1 cellular context compared by ENCODE assay signal in genomic region chr11:64259533-64260067, GRCh38.
TF ChIP-seq lines count a peak whose summit lies in the region.

No MANE protein-coding gene starts in this region.

TF ChIP-seq in GM12878, 131 proteins besides CTCF, POLR2A, EP300 and RAD21:
- TF ChIP-seq ESRRA (IDR thresholded peaks at IDR 0.05; ENCODE audit: low read length) = no peak
- TF ChIP-seq RUNX3 (IDR thresholded peaks at IDR 0.05; ENCODE audit: low read length) = peak; percentile 57
- no peak for TF ChIP-seq ZNF274 (IDR thresholded peaks at IDR 0.05; ENCODE audit: insufficient read depth, insufficient read length)
- TF ChIP-seq, protein P1, sequence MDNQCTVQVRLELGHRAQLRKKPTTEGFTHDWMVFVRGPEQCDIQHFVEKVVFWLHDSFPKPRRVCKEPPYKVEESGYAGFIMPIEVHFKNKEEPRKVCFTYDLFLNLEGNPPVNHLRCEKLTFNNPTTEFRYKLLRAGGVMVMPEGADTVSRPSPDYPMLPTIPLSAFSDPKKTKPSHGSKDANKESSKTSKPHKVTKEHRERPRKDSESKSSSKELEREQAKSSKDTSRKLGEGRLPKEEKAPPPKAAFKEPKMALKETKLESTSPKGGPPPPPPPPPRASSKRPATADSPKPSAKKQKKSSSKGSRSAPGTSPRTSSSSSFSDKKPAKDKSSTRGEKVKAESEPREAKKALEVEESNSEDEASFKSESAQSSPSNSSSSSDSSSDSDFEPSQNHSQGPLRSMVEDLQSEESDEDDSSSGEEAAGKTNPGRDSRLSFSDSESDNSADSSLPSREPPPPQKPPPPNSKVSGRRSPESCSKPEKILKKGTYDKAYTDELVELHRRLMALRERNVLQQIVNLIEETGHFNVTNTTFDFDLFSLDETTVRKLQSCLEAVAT (IDR thresholded peaks at IDR 0.05) = no peak
- no peak for TF ChIP-seq KDM1A (IDR thresholded peaks at IDR 0.05; ENCODE audit: borderline replicate concordance)
- TF ChIP-seq NFIC (IDR thresholded peaks at IDR 0.05; ENCODE audit: low read depth, low read length) = no peak
- TF ChIP-seq FOS (IDR thresholded peaks at IDR 0.05; ENCODE audit: borderline replicate concordance, extremely low read depth, insufficient read length) = no peak
- peak; percentile 75 for TF ChIP-seq MTA2 (IDR thresholded peaks at IDR 0.05; ENCODE audit: low read depth)
- TF ChIP-seq, protein P2, sequence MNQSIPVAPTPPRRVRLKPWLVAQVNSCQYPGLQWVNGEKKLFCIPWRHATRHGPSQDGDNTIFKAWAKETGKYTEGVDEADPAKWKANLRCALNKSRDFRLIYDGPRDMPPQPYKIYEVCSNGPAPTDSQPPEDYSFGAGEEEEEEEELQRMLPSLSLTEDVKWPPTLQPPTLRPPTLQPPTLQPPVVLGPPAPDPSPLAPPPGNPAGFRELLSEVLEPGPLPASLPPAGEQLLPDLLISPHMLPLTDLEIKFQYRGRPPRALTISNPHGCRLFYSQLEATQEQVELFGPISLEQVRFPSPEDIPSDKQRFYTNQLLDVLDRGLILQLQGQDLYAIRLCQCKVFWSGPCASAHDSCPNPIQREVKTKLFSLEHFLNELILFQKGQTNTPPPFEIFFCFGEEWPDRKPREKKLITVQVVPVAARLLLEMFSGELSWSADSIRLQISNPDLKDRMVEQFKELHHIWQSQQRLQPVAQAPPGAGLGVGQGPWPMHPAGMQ (IDR thresholded peaks at IDR 0.05; ENCODE audit: borderline replicate concordance) = no peak
- TF ChIP-seq TCF12 (IDR thresholded peaks at IDR 0.05; ENCODE audit: low read depth, low read length) = 0 out of 2 replicates have a peak, but pooled peaks have one; percentile 22
- TF ChIP-seq, protein P3, sequence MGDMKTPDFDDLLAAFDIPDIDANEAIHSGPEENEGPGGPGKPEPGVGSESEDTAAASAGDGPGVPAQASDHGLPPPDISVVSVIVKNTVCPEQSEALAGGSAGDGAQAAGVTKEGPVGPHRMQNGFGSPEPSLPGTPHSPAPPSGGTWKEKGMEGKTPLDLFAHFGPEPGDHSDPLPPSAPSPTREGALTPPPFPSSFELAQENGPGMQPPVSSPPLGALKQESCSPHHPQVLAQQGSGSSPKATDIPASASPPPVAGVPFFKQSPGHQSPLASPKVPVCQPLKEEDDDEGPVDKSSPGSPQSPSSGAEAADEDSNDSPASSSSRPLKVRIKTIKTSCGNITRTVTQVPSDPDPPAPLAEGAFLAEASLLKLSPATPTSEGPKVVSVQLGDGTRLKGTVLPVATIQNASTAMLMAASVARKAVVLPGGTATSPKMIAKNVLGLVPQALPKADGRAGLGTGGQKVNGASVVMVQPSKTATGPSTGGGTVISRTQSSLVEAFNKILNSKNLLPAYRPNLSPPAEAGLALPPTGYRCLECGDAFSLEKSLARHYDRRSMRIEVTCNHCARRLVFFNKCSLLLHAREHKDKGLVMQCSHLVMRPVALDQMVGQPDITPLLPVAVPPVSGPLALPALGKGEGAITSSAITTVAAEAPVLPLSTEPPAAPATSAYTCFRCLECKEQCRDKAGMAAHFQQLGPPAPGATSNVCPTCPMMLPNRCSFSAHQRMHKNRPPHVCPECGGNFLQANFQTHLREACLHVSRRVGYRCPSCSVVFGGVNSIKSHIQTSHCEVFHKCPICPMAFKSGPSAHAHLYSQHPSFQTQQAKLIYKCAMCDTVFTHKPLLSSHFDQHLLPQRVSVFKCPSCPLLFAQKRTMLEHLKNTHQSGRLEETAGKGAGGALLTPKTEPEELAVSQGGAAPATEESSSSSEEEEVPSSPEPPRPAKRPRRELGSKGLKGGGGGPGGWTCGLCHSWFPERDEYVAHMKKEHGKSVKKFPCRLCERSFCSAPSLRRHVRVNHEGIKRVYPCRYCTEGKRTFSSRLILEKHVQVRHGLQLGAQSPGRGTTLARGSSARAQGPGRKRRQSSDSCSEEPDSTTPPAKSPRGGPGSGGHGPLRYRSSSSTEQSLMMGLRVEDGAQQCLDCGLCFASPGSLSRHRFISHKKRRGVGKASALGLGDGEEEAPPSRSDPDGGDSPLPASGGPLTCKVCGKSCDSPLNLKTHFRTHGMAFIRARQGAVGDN (IDR thresholded peaks at IDR 0.05) = peak; percentile 79
- TF ChIP-seq SIN3A (IDR thresholded peaks at IDR 0.05; ENCODE audit: low read depth, low read length) = no peak
- peak; percentile 28; the same call in 1 of the 2 replicates for TF ChIP-seq HDGF (IDR thresholded peaks at IDR 0.05)
- TF ChIP-seq NR2C1 (IDR thresholded peaks at IDR 0.05) = peak; percentile 95
- TF ChIP-seq CREM (IDR thresholded peaks at IDR 0.05; ENCODE audit: low read depth) = 0 out of 2 replicates have a peak, but pooled peaks have one; percentile 7
- TF ChIP-seq, protein P4, sequence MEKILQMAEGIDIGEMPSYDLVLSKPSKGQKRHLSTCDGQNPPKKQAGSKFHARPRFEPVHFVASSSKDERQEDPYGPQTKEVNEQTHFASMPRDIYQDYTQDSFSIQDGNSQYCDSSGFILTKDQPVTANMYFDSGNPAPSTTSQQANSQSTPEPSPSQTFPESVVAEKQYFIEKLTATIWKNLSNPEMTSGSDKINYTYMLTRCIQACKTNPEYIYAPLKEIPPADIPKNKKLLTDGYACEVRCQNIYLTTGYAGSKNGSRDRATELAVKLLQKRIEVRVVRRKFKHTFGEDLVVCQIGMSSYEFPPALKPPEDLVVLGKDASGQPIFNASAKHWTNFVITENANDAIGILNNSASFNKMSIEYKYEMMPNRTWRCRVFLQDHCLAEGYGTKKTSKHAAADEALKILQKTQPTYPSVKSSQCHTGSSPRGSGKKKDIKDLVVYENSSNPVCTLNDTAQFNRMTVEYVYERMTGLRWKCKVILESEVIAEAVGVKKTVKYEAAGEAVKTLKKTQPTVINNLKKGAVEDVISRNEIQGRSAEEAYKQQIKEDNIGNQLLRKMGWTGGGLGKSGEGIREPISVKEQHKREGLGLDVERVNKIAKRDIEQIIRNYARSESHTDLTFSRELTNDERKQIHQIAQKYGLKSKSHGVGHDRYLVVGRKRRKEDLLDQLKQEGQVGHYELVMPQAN (conservative IDR thresholded peaks at IDR 0.05) = no peak
- no peak for TF ChIP-seq E2F8 (IDR thresholded peaks at IDR 0.05; ENCODE audit: low read depth, partially characterized antibody)
- peak; percentile 99 for TF ChIP-seq NR2F1 (conservative IDR thresholded peaks at IDR 0.05)
- no peak for TF ChIP-seq KLF5 (IDR thresholded peaks at IDR 0.05; ENCODE audit: partially characterized antibody)
- TF ChIP-seq RB1 (IDR thresholded peaks at IDR 0.05; ENCODE audit: borderline replicate concordance) = no peak
- no peak for TF ChIP-seq E4F1 (IDR thresholded peaks at IDR 0.05; ENCODE audit: borderline replicate concordance, partially characterized antibody)
- no peak for TF ChIP-seq IRF4 (IDR thresholded peaks at IDR 0.05; ENCODE audit: low read depth, low read length)
TF ChIP-seq in GM12878: peak in this region for 8.
